In the genomic region with DNA sequence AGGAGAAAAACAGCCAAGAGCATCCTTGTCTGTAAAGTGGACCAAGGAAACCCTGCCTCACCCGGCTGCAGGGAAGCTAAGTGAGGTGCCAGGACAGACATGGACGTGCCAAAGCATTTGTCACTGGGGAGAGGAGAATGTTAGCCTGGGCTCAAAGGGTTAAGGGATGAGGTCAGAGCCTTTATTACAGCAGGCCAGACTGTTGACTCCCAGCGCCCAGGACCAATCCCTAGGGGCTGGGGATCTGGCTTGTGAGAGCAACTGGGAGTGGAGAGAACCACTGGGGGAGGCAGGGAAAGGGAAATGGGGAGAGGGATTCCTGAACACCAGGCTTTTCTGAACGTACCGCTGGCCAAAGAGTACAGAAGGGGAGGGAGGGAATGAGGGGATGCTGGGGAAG, we compare ENCODE assay signal across 2 cellular contexts.
TF ChIP-seq lines count a peak whose summit lies in the region.

No MANE protein-coding gene starts in this region.

TF ChIP-seq in HepG2, 621 proteins besides CTCF, POLR2A, EP300 and RAD21:
- TF ChIP-seq, protein P1, sequence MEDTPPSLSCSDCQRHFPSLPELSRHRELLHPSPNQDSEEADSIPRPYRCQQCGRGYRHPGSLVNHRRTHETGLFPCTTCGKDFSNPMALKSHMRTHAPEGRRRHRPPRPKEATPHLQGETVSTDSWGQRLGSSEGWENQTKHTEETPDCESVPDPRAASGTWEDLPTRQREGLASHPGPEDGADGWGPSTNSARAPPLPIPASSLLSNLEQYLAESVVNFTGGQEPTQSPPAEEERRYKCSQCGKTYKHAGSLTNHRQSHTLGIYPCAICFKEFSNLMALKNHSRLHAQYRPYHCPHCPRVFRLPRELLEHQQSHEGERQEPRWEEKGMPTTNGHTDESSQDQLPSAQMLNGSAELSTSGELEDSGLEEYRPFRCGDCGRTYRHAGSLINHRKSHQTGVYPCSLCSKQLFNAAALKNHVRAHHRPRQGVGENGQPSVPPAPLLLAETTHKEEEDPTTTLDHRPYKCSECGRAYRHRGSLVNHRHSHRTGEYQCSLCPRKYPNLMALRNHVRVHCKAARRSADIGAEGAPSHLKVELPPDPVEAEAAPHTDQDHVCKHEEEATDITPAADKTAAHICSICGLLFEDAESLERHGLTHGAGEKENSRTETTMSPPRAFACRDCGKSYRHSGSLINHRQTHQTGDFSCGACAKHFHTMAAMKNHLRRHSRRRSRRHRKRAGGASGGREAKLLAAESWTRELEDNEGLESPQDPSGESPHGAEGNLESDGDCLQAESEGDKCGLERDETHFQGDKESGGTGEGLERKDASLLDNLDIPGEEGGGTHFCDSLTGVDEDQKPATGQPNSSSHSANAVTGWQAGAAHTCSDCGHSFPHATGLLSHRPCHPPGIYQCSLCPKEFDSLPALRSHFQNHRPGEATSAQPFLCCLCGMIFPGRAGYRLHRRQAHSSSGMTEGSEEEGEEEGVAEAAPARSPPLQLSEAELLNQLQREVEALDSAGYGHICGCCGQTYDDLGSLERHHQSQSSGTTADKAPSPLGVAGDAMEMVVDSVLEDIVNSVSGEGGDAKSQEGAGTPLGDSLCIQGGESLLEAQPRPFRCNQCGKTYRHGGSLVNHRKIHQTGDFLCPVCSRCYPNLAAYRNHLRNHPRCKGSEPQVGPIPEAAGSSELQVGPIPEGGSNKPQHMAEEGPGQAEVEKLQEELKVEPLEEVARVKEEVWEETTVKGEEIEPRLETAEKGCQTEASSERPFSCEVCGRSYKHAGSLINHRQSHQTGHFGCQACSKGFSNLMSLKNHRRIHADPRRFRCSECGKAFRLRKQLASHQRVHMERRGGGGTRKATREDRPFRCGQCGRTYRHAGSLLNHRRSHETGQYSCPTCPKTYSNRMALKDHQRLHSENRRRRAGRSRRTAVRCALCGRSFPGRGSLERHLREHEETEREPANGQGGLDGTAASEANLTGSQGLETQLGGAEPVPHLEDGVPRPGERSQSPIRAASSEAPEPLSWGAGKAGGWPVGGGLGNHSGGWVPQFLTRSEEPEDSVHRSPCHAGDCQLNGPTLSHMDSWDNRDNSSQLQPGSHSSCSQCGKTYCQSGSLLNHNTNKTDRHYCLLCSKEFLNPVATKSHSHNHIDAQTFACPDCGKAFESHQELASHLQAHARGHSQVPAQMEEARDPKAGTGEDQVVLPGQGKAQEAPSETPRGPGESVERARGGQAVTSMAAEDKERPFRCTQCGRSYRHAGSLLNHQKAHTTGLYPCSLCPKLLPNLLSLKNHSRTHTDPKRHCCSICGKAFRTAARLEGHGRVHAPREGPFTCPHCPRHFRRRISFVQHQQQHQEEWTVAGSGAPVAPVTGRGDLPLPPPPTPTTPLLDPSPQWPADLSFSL (CRISPR knock-in tag; IDR thresholded peaks at IDR 0.05): no peak
- TF ChIP-seq ZNF652 (CRISPR knock-in tag; IDR thresholded peaks at IDR 0.05; ENCODE audit: borderline replicate concordance, low read depth): peak; percentile 53; the same call in 1 of the 2 replicates

TF ChIP-seq in WTC11, 78 proteins besides CTCF, POLR2A, EP300 and RAD21:
- TF ChIP-seq, protein P2, sequence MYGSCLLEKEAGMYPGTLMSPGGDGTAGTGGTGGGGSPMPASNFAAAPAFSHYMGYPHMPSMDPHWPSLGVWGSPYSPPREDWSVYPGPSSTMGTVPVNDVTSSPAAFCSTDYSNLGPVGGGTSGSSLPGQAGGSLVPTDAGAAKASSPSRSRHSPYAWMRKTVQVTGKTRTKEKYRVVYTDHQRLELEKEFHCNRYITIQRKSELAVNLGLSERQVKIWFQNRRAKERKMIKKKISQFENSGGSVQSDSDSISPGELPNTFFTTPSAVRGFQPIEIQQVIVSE (CRISPR knock-in tag; IDR thresholded peaks at IDR 0.05; ENCODE audit: borderline replicate concordance): no peak
- TF ChIP-seq GABPB1 (CRISPR knock-in tag; IDR thresholded peaks at IDR 0.05) (no peak), TP53 (CRISPR knock-in tag; IDR thresholded peaks at IDR 0.05) (no peak), MXD4 (CRISPR knock-in tag; IDR thresholded peaks at IDR 0.05; ENCODE audit: borderline replicate concordance) (no peak), KAT7 (CRISPR knock-in tag; IDR thresholded peaks at IDR 0.05; ENCODE audit: borderline replicate concordance) (no peak)
- TF ChIP-seq, protein P3, sequence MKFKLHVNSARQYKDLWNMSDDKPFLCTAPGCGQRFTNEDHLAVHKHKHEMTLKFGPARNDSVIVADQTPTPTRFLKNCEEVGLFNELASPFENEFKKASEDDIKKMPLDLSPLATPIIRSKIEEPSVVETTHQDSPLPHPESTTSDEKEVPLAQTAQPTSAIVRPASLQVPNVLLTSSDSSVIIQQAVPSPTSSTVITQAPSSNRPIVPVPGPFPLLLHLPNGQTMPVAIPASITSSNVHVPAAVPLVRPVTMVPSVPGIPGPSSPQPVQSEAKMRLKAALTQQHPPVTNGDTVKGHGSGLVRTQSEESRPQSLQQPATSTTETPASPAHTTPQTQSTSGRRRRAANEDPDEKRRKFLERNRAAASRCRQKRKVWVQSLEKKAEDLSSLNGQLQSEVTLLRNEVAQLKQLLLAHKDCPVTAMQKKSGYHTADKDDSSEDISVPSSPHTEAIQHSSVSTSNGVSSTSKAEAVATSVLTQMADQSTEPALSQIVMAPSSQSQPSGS (CRISPR knock-in tag; IDR thresholded peaks at IDR 0.05; ENCODE audit: borderline replicate concordance, low read depth): no peak
